In the genomic region with DNA sequence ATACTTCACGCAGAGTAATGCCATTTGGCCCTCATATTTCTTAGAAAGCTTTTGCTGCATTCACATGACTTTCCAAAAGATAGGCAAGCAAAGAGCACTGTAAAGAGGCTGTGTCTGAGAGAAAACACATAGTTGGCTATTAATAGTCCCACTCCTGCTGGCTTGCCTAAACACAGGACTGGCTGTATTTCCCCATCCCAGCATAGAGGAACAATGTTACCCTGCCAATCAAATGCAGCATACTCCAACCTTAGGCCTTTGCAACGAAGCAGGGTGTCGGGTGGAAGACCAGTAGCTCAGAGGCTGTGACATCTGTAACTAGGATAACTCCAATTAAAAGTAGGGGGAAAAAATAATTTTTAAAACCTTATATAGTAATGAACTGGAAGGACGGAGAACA, we compare ENCODE assay signal across 1 cellular context.
TF ChIP-seq lines count a peak whose summit lies in the region.

No MANE protein-coding gene starts in this region.

TF ChIP-seq in HepG2, 621 proteins besides CTCF, POLR2A, EP300 and RAD21:
- TF ChIP-seq SMYD3 (CRISPR knock-in tag; IDR thresholded peaks at IDR 0.05) = no peak
- no peak for TF ChIP-seq ZNF232 (CRISPR knock-in tag; IDR thresholded peaks at IDR 0.05; ENCODE audit: borderline replicate concordance)
- no peak for TF ChIP-seq MEIS2 (CRISPR knock-in tag; IDR thresholded peaks at IDR 0.05)
- TF ChIP-seq, protein P1, sequence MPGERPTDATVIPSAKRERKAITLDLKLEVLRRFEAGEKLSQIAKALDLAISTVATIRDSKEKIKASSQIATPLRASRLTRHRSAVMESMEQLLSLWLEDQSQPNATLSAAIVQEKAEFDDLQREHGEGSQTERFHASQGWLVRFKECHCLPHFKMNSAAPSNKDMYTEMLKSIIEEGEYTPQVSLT (CRISPR knock-in tag; IDR thresholded peaks at IDR 0.05; ENCODE audit: borderline replicate concordance, low read depth) = no peak
- no peak for TF ChIP-seq CENPX (CRISPR knock-in tag; IDR thresholded peaks at IDR 0.05)
- no peak for TF ChIP-seq CEBPB (IDR thresholded peaks at IDR 0.05; ENCODE audit: borderline replicate concordance, low read depth, low read length)
- TF ChIP-seq FIP1L1 (IDR thresholded peaks at IDR 0.05; ENCODE audit: borderline replicate concordance, insufficient read depth, low read depth, low read length) = no peak
- no peak for TF ChIP-seq SMC3 (IDR thresholded peaks at IDR 0.05; ENCODE audit: low read length)
- no peak for TF ChIP-seq SOX13 (IDR thresholded peaks at IDR 0.05)
- no peak for TF ChIP-seq SOX13 (CRISPR knock-in tag; conservative IDR thresholded peaks at IDR 0.05 in 1 of 2, IDR thresholded peaks at IDR 0.05 in 1 of 2)
- TF ChIP-seq ZNF891 (CRISPR knock-in tag; IDR thresholded peaks at IDR 0.05) = no peak
- no peak for TF ChIP-seq ZNF143 (CRISPR knock-in tag; IDR thresholded peaks at IDR 0.05)
- no peak for TF ChIP-seq KAT8 (CRISPR knock-in tag; IDR thresholded peaks at IDR 0.05)
- no peak for TF ChIP-seq RXRA (CRISPR knock-in tag; IDR thresholded peaks at IDR 0.05)
- no peak for TF ChIP-seq ZNF207 (IDR thresholded peaks at IDR 0.05; ENCODE audit: borderline replicate concordance)
- no peak for TF ChIP-seq GATAD2A (CRISPR knock-in tag; IDR thresholded peaks at IDR 0.05)
- no peak for TF ChIP-seq GATAD1 (CRISPR knock-in tag; IDR thresholded peaks at IDR 0.05)
- TF ChIP-seq, protein P2, sequence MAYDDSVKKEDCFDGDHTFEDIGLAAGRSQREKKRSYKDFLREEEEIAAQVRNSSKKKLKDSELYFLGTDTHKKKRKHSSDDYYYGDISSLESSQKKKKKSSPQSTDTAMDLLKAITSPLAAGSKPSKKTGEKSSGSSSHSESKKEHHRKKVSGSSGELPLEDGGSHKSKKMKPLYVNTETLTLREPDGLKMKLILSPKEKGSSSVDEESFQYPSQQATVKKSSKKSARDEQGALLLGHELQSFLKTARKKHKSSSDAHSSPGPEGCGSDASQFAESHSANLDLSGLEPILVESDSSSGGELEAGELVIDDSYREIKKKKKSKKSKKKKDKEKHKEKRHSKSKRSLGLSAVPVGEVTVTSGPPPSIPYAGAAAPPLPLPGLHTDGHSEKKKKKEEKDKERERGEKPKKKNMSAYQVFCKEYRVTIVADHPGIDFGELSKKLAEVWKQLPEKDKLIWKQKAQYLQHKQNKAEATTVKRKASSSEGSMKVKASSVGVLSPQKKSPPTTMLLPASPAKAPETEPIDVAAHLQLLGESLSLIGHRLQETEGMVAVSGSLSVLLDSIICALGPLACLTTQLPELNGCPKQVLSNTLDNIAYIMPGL (CRISPR knock-in tag; IDR thresholded peaks at IDR 0.05; ENCODE audit: borderline replicate concordance in 1 of 2, low read depth in 1 of 2) = no peak
- TF ChIP-seq ZC3H4 (CRISPR knock-in tag; IDR thresholded peaks at IDR 0.05; ENCODE audit: borderline replicate concordance) = no peak
